In the genomic region with DNA sequence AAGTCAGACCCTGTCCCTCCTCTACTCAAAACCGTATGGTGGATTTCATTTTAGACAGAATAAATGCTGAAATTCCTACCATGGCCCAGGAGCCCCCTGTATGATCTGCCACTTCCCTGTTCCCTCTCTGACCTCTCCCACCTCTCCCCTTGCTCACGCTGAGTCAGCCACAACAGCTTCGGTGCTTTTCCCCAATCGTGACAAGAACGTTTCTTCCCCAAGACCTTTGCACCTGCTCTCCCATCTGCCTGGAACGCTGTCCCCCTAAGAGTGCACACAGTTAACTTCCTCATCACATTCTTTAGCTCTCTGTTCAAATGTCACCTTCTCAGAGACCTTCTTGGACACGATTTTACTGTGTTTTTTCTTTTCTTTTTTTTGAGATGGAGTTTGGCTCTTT, we compare ENCODE assay signal across 20 cellular contexts. TPM values are rescaled to one million over a fixed set of nuclear protein-coding genes. Genes with fewer than 3 reads are reported as not detected.
DNase-seq lines count a peak whose midpoint lies in the region; ATAC-seq and TF ChIP-seq lines count a peak whose summit lies in the region.
"Had no signal": no experiment of that assay in that cellular context is flagged by ENCODE, and none has a peak within 500 bp of the region (broad histone marks: within the 10 kb centered on the region; RNA-seq: fewer than 3 reads in every experiment).

No MANE protein-coding gene starts in this region.

- H2AFZ ChIP-seq in hepatocyte = no peak overlapping the region

- in situ Hi-C loops in KBM-7 (cut with MboI; ENCODE audit: low pct_unique_long_range_greater_than_20kb, low sequenced_read_pairs) = no loop called here

- peaks cover 56% of the 10 kb centered on the region for H3K4me1 Mint-ChIP-seq in activated T-cell treated with anti-CD3 and anti-CD28 coated beads, Interleukin-2, amount 50 U/mL, for 24 hours (ENCODE audit: low read depth)
- peaks cover 23 to 47% of the 10 kb centered on the region in 2 donors for H3K4me1 Mint-ChIP-seq in stimulated activated naive B cell treated with anti-CD40 and anti-IgM and Interleukin-4, amounts not matched to agents 10 μg/mL and 1 μg/mL and 100 μg/mL, for 72 hours

- no peak for ATAC-seq in stimulated activated naive B cell treated with anti-CD40 and anti-IgM and Interleukin-4, amounts not matched to agents 10 μg/mL and 1 μg/mL and 100 μg/mL, for 72 hours (replicated peaks)
- ATAC-seq: A549 had no signal

- no peaks in the 10 kb centered on the region for H3K9me2 ChIP-seq in hepatocyte (replicated peaks; ENCODE audit: insufficient read depth)

- no peaks in the 10 kb centered on the region for H3K9me3 ChIP-seq in hepatocyte (ENCODE audit: low read depth)

- peaks cover 13% of the 10 kb centered on the region for H3K4me1 ChIP-seq in hepatocyte (ENCODE audit: insufficient read depth)

- H3K4me3 ChIP-seq in hepatocyte = no peak overlapping the region
- H3K4me3 ChIP-seq: A549 had no signal

- H3K36me3 Mint-ChIP-seq in activated T-cell treated with anti-CD3 and anti-CD28 coated beads, Interleukin-2, amount 50 U/mL, for 24 hours (ENCODE audit: low read depth) = peaks cover 60% of the 10 kb centered on the region
- peaks cover 19 to 27% of the 10 kb centered on the region in 2 donors for H3K36me3 Mint-ChIP-seq in stimulated activated naive B cell treated with anti-CD40 and anti-IgM and Interleukin-4, amounts not matched to agents 10 μg/mL and 1 μg/mL and 100 μg/mL, for 72 hours

- H3K36me3 ChIP-seq in hepatocyte (replicated peaks; ENCODE audit: insufficient read depth, low read depth) = no peaks in the 10 kb centered on the region

- no peak for TF ChIP-seq CTCF in hepatocyte (IDR thresholded peaks at IDR 0.05; ENCODE audit: poor library complexity)

- peak overlapping the region; percentile 40 for H3K4me2 ChIP-seq in hepatocyte
- H3K4me2 ChIP-seq: A549 had no signal

- H3K4me3 Mint-ChIP-seq in activated T-cell treated with anti-CD3 and anti-CD28 coated beads, Interleukin-2, amount 50 U/mL, for 24 hours = no peak overlapping the region
- no peak overlapping the region for H3K4me3 Mint-ChIP-seq in stimulated activated naive B cell treated with anti-CD40 and anti-IgM and Interleukin-4, amounts not matched to agents 10 μg/mL and 1 μg/mL and 100 μg/mL, for 72 hours
- H3K4me3 Mint-ChIP-seq: CD14-positive monocyte had no signal

- peak overlapping the region; percentile 68 for H3K27ac ChIP-seq in hepatocyte
- H3K27ac ChIP-seq: A549 had no signal

- peaks cover 50% of the 10 kb centered on the region for H3K79me2 ChIP-seq in hepatocyte

- no peaks in the 10 kb centered on the region for H3K27me3 Mint-ChIP-seq in activated T-cell treated with anti-CD3 and anti-CD28 coated beads, Interleukin-2, amount 50 U/mL, for 24 hours
- no peaks in the 10 kb centered on the region for H3K27me3 Mint-ChIP-seq in stimulated activated naive B cell treated with anti-CD40 and anti-IgM and Interleukin-4, amounts not matched to agents 10 μg/mL and 1 μg/mL and 100 μg/mL, for 72 hours

- peaks cover 7% of the 10 kb centered on the region for H3K9me3 Mint-ChIP-seq in activated T-cell treated with anti-CD3 and anti-CD28 coated beads, Interleukin-2, amount 50 U/mL, for 24 hours
- peaks cover 4% of the 10 kb centered on the region in 2 donors for H3K9me3 Mint-ChIP-seq in stimulated activated naive B cell treated with anti-CD40 and anti-IgM and Interleukin-4, amounts not matched to agents 10 μg/mL and 1 μg/mL and 100 μg/mL, for 72 hours

- 86% methylated on average over 7 of the region's 7 CpGs for WGBS in hepatocyte (ENCODE audit: low lambda C conversion rate, missing lambda C conversion rate)

- no peak for DNase-seq in activated T-cell treated with anti-CD3 and anti-CD28 coated beads, Interleukin-2, amount 50 U/mL, for 24 hours
- DNase-seq in activated T-cell treated with anti-CD3 and anti-CD28 coated beads for 4 hours (no peak), KBM-7 (peak; percentile 28), hepatocyte (ENCODE audit: low spot score) (peak; percentile 37), cerebellum (ENCODE audit: low spot score) (no peak), SIG-M5 (lab: John Stamatoyannopoulos, UW) (no peak), HuH-7 (ENCODE audit: low spot score) (no peak)
- DNase-seq in stimulated activated naive B cell treated with anti-CD40 and anti-IgM and Interleukin-4, amounts not matched to agents 10 μg/mL and 1 μg/mL and 100 μg/mL, for 72 hours = no peak
- DNase-seq: Calu3, DMS53, H9, IMR-90, NCI-H1105 treated with DMSO at 0.1 percent for 48 hours, NCI-H1694 treated with DMSO at 0.1 percent for 48 hours, NCI-H2107, NCI-H2227 treated with DMSO at 0.1 percent for 48 hours, NCI-H526 treated with DMSO at 0.1 percent for 48 hours, Right ventricle myocardium superior had no signal

- H4K20me1 ChIP-seq in hepatocyte (ENCODE audit: insufficient read depth, poor library complexity, severe bottlenecking) = no peaks in the 10 kb centered on the region

- H3K27ac Mint-ChIP-seq in activated T-cell treated with anti-CD3 and anti-CD28 coated beads, Interleukin-2, amount 50 U/mL, for 24 hours = peak overlapping the region; percentile 27
- peak overlapping the region; percentile 27 for H3K27ac Mint-ChIP-seq in stimulated activated naive B cell treated with anti-CD40 and anti-IgM and Interleukin-4, amounts not matched to agents 10 μg/mL and 1 μg/mL and 100 μg/mL, for 72 hours

- no peaks in the 10 kb centered on the region for H3K27me3 ChIP-seq in hepatocyte

RNA-seq across cellular contexts. Expression of a gene that starts 2.3 kb away (rescaled TPM):
- total RNA-seq in hepatocyte = 36.7 and 39.7 TPM in 2 replicates
- 41.8 and 42.3 TPM in 2 replicates for polyA plus RNA-seq in hepatocyte
- total RNA-seq in cerebellum = 22.2 TPM

RNA-seq across cellular contexts. Expression of a gene that starts 3.0 kb away (rescaled TPM):
- 5.3 and 8.0 TPM in 2 replicates for total RNA-seq in hepatocyte
- polyA plus RNA-seq in hepatocyte = 2.5 and 4.4 TPM in 2 replicates
- 11.7 TPM for total RNA-seq in cerebellum

Comparison
In these comparisons a context has a peak if more than half of its experiments do, and no peak if none do; other contexts are left out.
1. DNase-seq: peak in KBM-7 (single experiment) and hepatocyte (single experiment); none in activated T-cell treated with anti-CD3 and anti-CD28 coated beads, Interleukin-2, amount 50 U/mL, for 24 hours (single experiment), activated T-cell treated with anti-CD3 and anti-CD28 coated beads for 4 hours (single experiment), stimulated activated naive B cell treated with anti-CD40 and anti-IgM and Interleukin-4, amounts not matched to agents 10 μg/mL and 1 μg/mL and 100 μg/mL, for 72 hours (single experiment), cerebellum (single experiment), SIG-M5 (single experiment) and HuH-7 (single experiment).